8 cellular contexts compared by ENCODE assay signal in the genomic region with DNA sequence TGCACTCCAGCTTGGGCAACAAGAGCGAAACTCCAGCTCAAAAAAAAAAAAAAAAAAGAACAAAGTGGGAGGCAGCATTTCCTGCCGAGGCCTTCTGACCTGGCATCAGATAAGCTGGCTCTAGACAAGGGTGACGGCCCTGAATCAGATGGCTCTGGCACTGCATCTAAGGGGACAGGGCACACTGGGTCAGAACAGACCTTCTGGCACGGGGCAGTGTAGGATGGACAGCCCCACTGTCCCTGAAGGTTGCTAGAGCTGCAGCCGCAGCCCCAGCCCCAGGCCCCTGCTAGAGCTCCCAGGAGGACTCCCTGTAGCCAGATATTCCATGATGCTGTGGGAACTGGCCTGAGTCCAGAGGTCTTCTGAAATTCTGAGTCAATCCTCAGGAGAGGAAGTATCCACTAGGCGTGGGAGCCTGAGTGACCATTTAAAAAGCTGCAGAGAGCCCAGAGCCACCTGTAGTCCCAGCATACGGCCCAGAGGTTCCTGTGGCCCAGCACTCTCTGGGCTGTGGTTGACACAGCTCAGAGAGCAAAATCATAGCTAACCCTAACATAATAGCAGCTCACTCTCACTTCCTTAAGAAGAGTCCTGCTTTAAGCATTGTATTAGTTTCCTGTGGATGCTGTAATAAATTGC.
A peak's percentile ranks its signal among the peaks of the same experiment; 100 is the strongest.
DNase-seq lines count a peak whose midpoint lies in the region; ATAC-seq and TF ChIP-seq lines count a peak whose summit lies in the region.

No MANE protein-coding gene starts in this region.

- no peaks in the 10 kb centered on the region for H3K36me3 ChIP-seq in tibial nerve

- TF ChIP-seq CTCF in tibial nerve (IDR thresholded peaks at IDR 0.05) (no peak), foreskin keratinocyte (conservative IDR thresholded peaks at IDR 0.05) (no peak)

- H3K27ac ChIP-seq in tibial nerve (peak overlapping the region in 3 of 4 donors; percentile 3 to 54 (median 14)), foreskin keratinocyte (no peak overlapping the region)

- peak in 1 of 2 donors; percentile 56 for TF ChIP-seq EP300 in tibial nerve (IDR thresholded peaks at IDR 0.05)

- H3K4me3 ChIP-seq in tibial nerve = no peak overlapping the region

- no peak for TF ChIP-seq POLR2A in tibial nerve (IDR thresholded peaks at IDR 0.05)

- H3K9me3 ChIP-seq in tibial nerve = no peaks in the 10 kb centered on the region

- peaks cover 0 to 16% (median 11%) of the 10 kb centered on the region in 4 donors for H3K4me1 ChIP-seq in tibial nerve
- no peaks in the 10 kb centered on the region for H3K4me1 ChIP-seq in foreskin keratinocyte

- peak; percentile 77 for DNase-seq in EL
- DNase-seq in HS-27A (ENCODE audit: low read depth) = peak; percentile 75
- peak; percentile 91 for DNase-seq in fibroblast of peridontal ligament (ENCODE audit: extremely low read depth)
- DNase-seq in tibial nerve (ENCODE audit: low spot score in 2 of 2) = peak; percentile 55 to 73
- DNase-seq in foreskin keratinocyte = no peak
- no peak for DNase-seq in activated CD4-positive, CD25-positive, alpha-beta regulatory T cell (lab: John Stamatoyannopoulos, UW)
- DNase-seq in NCI-H2029 (lab: John Stamatoyannopoulos, UW) = no peak

- H3K27me3 ChIP-seq in tibial nerve = no peaks in the 10 kb centered on the region
- H3K27me3 ChIP-seq in foreskin keratinocyte = peaks cover 2% of the 10 kb centered on the region

- 44 to 55% methylated on average over 7 of the region's 7 CpGs for WGBS in tibial nerve, 2 donors

- ATAC-seq in GM21526 (IDR thresholded peaks at IDR 0.05; ENCODE audit: low FRiP score, unreplicated experiment) (peak; percentile 98), foreskin keratinocyte (no peak)

Comparison
In these comparisons a context has a peak if more than half of its experiments do, and no peak if none do; other contexts are left out.
1. DNase-seq: peak in EL (single experiment), HS-27A (single experiment), fibroblast of peridontal ligament (single experiment) and tibial nerve (2 of 2); none in foreskin keratinocyte (0 of 2), activated CD4-positive, CD25-positive, alpha-beta regulatory T cell (0 of 4) and NCI-H2029 (single experiment).